Comparison of ENCODE assay signal across 7 cellular contexts in genomic region chr7:158165711-158166110, GRCh38.
"Had no signal": no experiment of that assay in that cellular context is flagged by ENCODE, and none has a peak within 500 bp of the region (broad histone marks: within the 10 kb centered on the region; RNA-seq: fewer than 3 reads in every experiment).

No MANE protein-coding gene starts in this region.

- H3K4me1 Mint-ChIP-seq: IgD-negative memory B cell had no signal

- DNase-seq: GM23248, GOT3, H9, HCEC 1CT had no signal

- H3K27ac Mint-ChIP-seq: H9, IgD-negative memory B cell had no signal

- H3K27ac ChIP-seq: GM23248, HL-60 had no signal

- ATAC-seq: HepG2 had no signal

- H3K27me3 Mint-ChIP-seq: IgD-negative memory B cell had no signal

- H3K4me3 ChIP-seq: GM23248 had no signal

- H3K4me3 Mint-ChIP-seq: H9, IgD-negative memory B cell had no signal
